ENCODE assay signal across 20 cellular contexts in genomic region chr11:70466154-70466553, GRCh38.
DNase-seq lines count a peak whose midpoint lies in the region; ATAC-seq and TF ChIP-seq lines count a peak whose summit lies in the region.
"Had no signal": no experiment of that assay in that cellular context is flagged by ENCODE, and none has a peak within 500 bp of the region (broad histone marks: within the 10 kb centered on the region; RNA-seq: fewer than 3 reads in every experiment).

No MANE protein-coding gene starts in this region.

- in situ Hi-C loops in mammary epithelial cell (cut with MboI; ENCODE audit: low sequenced_read_pairs in 2 of 2) = loop anchor here in 1 of 2 donors (10.0 kb wide), 1 partner anchor 289 kb away; no protein-coding TSS in a partner anchor

- H3K9ac ChIP-seq in mammary epithelial cell (ENCODE audit: insufficient read depth, low read length) = no peak overlapping the region
- H3K9ac ChIP-seq in OCI-LY3 (ENCODE audit: low read length) = no peak overlapping the region
- H3K9ac ChIP-seq in endodermal cell (ENCODE audit: extremely low read depth, low read length, poor library complexity, severe bottlenecking) = no peak overlapping the region

- H3K4me3 ChIP-seq in mammary epithelial cell (replicated peaks in 1 of 3; ENCODE audit: insufficient read depth in 1 of 3, low read depth in 2 of 3, low read length in 3 of 3) (no peak overlapping the region), OCI-LY3 (ENCODE audit: low read length) (peak overlapping the region; percentile 16), endodermal cell (ENCODE audit: low read length) (no peak overlapping the region)
- H3K4me3 ChIP-seq: coronary artery, gastroesophageal sphincter had no signal

- no peak for TF ChIP-seq CTCF in MCF 10A (IDR thresholded peaks at IDR 0.05; ENCODE audit: unreplicated experiment)
- no peak for TF ChIP-seq CTCF in mammary epithelial cell (conservative IDR thresholded peaks at IDR 0.05 in 1 of 2, IDR thresholded peaks at IDR 0.05 in 1 of 2; ENCODE audit: extremely low read depth in 1 of 2, insufficient read depth in 1 of 2, low read depth in 1 of 2, low read length in 2 of 2)
- no peak for TF ChIP-seq CTCF in OCI-LY3 (IDR thresholded peaks at IDR 0.05; ENCODE audit: low read depth, low read length)
- TF ChIP-seq CTCF in endodermal cell (conservative IDR thresholded peaks at IDR 0.05) = no peak

- CTCF ChIA-PET in MCF 10A (lab: Yijun Ruan, JAX) = interaction anchor here (1.3 to 3.0 kb wide), 2 partner anchors 611 to 863 kb away, joined by 3 to 12 read pairs; no protein-coding TSS in a partner anchor
- CTCF ChIA-PET in mammary epithelial cell (lab: Charles Lee; ENCODE audit: low non-redundant PET) = no interaction called here

- dilution Hi-C loops in mammary epithelial cell (cut with HindIII; ENCODE audit: low sequenced_read_pairs) = no loop called here

- BruUV-seq in MCF 10A (replicated peaks; lab: Mats Ljungman, UMichigan) (no TSS peak), mammary epithelial cell (replicated peaks; lab: Mats Ljungman, UMichigan) (no TSS peak)

- WGBS in mammary epithelial cell (ENCODE audit: low coverage, missing lambda C conversion rate) = 68% methylated on average over 8 of the region's 10 CpGs
- 80 to 88% methylated on average over 10 of the region's 10 CpGs for WGBS in endodermal cell (ENCODE audit: insufficient coverage in 1 of 2, insufficient read length in 1 of 2), 2 experiments

- POLR2A ChIA-PET in MCF 10A (lab: Yijun Ruan, JAX) = no interaction called here

- H3K9me3 Mint-ChIP-seq in MCF 10A (ENCODE audit: unreplicated experiment) = no peaks in the 10 kb centered on the region
- H3K9me3 Mint-ChIP-seq in endodermal cell = peaks cover 4% of the 10 kb centered on the region
- H3K9me3 Mint-ChIP-seq: neural crest cell had no signal

- H3K27me3 Mint-ChIP-seq in MCF 10A (ENCODE audit: insufficient read depth, unreplicated experiment) (no peaks in the 10 kb centered on the region), endodermal cell (ENCODE audit: insufficient read depth) (peaks cover 6% of the 10 kb centered on the region)

- H2AFZ ChIP-seq in mammary epithelial cell (ENCODE audit: low read depth, low read length) (no peak overlapping the region), OCI-LY3 (ENCODE audit: low read depth, low read length) (no peak overlapping the region; the same call in 1 of the 2 replicates)

- ATAC-seq in HG02884 (IDR thresholded peaks at IDR 0.05; ENCODE audit: unreplicated experiment) = no peak
- no peak for ATAC-seq in HG02938 (IDR thresholded peaks at IDR 0.05; ENCODE audit: unreplicated experiment)
- ATAC-seq: activated CD8-positive, alpha-beta memory T cell treated with anti-CD3 and anti-CD28 coated beads, Interleukin-2, amount 10 ng/mL, durations not matched to agents 7 days and 5 days; gastroesophageal sphincter had no signal

- H4K20me1 ChIP-seq in mammary epithelial cell (ENCODE audit: insufficient read depth, low read length) (no peaks in the 10 kb centered on the region), OCI-LY3 (ENCODE audit: insufficient read depth, low read length) (no peaks in the 10 kb centered on the region)

- H3K4me1 ChIP-seq in mammary epithelial cell (ENCODE audit: insufficient read depth, low read length) (no peaks in the 10 kb centered on the region), OCI-LY3 (ENCODE audit: low read length) (peaks cover 72% of the 10 kb centered on the region), endodermal cell (ENCODE audit: control insufficient read depth, insufficient read depth, low read length) (no peaks in the 10 kb centered on the region)

- H3K36me3 ChIP-seq in mammary epithelial cell (ENCODE audit: insufficient read depth, low read length) (no peaks in the 10 kb centered on the region), OCI-LY3 (replicated peaks; ENCODE audit: low read depth, low read length) (no peaks in the 10 kb centered on the region), endodermal cell (ENCODE audit: control insufficient read depth, insufficient read depth, low read length) (no peaks in the 10 kb centered on the region)
- H3K36me3 ChIP-seq: gastroesophageal sphincter had no signal

- intact Hi-C loops in MCF 10A (cut with micrococcal nuclease) = loop anchor here (5.0 to 10.0 kb wide), 2 partner anchors 786 to 989 kb away; partner anchors contain the start of genes NADSYN1 and SHANK2
- intact Hi-C loops in mammary epithelial cell (cut with micrococcal nuclease) = loop anchor here (2.0 to 10.0 kb wide), 2 partner anchors 349 to 909 kb away; no protein-coding TSS in a partner anchor
- intact Hi-C loops in posterior vena cava (cut with DNase I) = loop anchor here in 1 of 2 donors (5.0 kb wide), 1 partner anchor 291 kb away; no protein-coding TSS in a partner anchor

- H3K4me2 ChIP-seq in mammary epithelial cell (ENCODE audit: insufficient read depth, low read depth, low read length) (no peak overlapping the region), OCI-LY3 (ENCODE audit: low read length) (peak overlapping the region; percentile 62)

- H3K36me3 Mint-ChIP-seq in MCF 10A (ENCODE audit: insufficient read depth, unreplicated experiment) (no peaks in the 10 kb centered on the region), endodermal cell (ENCODE audit: low read depth) (peaks cover 2% of the 10 kb centered on the region)
- H3K36me3 Mint-ChIP-seq: activated CD8-positive, alpha-beta memory T cell treated with anti-CD3 and anti-CD28 coated beads, Interleukin-2, amount 10 ng/mL, durations not matched to agents 7 days and 5 days had no signal

- H3K27ac Mint-ChIP-seq in MCF 10A (ENCODE audit: low read depth, unreplicated experiment) (no peak overlapping the region), endodermal cell (no peak overlapping the region)
- H3K27ac Mint-ChIP-seq: activated CD8-positive, alpha-beta memory T cell treated with anti-CD3 and anti-CD28 coated beads, Interleukin-2, amount 10 ng/mL, durations not matched to agents 7 days and 5 days had no signal

- H3K27ac ChIP-seq in mammary epithelial cell (ENCODE audit: insufficient read depth, low read depth, low read length) (no peak overlapping the region), OCI-LY3 (ENCODE audit: low read length) (peak overlapping the region; percentile 72), endodermal cell (ENCODE audit: low read depth, low read length) (no peak overlapping the region)
- H3K27ac ChIP-seq: coronary artery, gastroesophageal sphincter, VCaP had no signal

- no peaks in the 10 kb centered on the region for H3K27me3 ChIP-seq in mammary epithelial cell (ENCODE audit: insufficient read depth, low read length)
- peaks cover 3% of the 10 kb centered on the region; the same call in 1 of the 2 replicates for H3K27me3 ChIP-seq in OCI-LY3 (ENCODE audit: low read depth, low read length)
- no peaks in the 10 kb centered on the region for H3K27me3 ChIP-seq in endodermal cell (ENCODE audit: control insufficient read depth, insufficient read depth, low read length, poor library complexity, severe bottlenecking)

- peak; percentile 50 for DNase-seq in MCF 10A (ENCODE audit: unreplicated experiment)
- no peak for DNase-seq in mammary epithelial cell
- peak; percentile 43 for DNase-seq in endodermal cell
- peak; percentile 53 for DNase-seq in posterior vena cava (ENCODE audit: low spot score)
- no peak for DNase-seq in NCI-H146 (lab: John Stamatoyannopoulos, UW)
- DNase-seq: activated CD8-positive, alpha-beta memory T cell treated with anti-CD3 and anti-CD28 coated beads, Interleukin-2, amount 10 ng/mL, durations not matched to agents 7 days and 5 days; activated effector memory CD4-positive, alpha-beta T cell treated with Interleukin-2 at 50 U/mL for 16 hours; anterior cingulate cortex; COR-L47; GF-D8; NCI-H187; NCI-H510A; retina had no signal

- H3K4me1 Mint-ChIP-seq in MCF 10A (ENCODE audit: insufficient read depth, unreplicated experiment) (no peaks in the 10 kb centered on the region), endodermal cell (no peaks in the 10 kb centered on the region)
- H3K4me1 Mint-ChIP-seq: activated CD8-positive, alpha-beta memory T cell treated with anti-CD3 and anti-CD28 coated beads, Interleukin-2, amount 10 ng/mL, durations not matched to agents 7 days and 5 days had no signal

- H3K9me3 ChIP-seq in mammary epithelial cell (replicated peaks; ENCODE audit: insufficient read depth, low read length) (no peaks in the 10 kb centered on the region), OCI-LY3 (ENCODE audit: insufficient read depth, low read length) (no peaks in the 10 kb centered on the region), endodermal cell (ENCODE audit: control insufficient read depth, low read length) (no peaks in the 10 kb centered on the region)
- H3K9me3 ChIP-seq: gastroesophageal sphincter had no signal

- H3K79me2 ChIP-seq in mammary epithelial cell (ENCODE audit: insufficient read depth, low read length) (no peaks in the 10 kb centered on the region), OCI-LY3 (ENCODE audit: low read length) (no peaks in the 10 kb centered on the region)

- no peak overlapping the region for H3K4me3 Mint-ChIP-seq in MCF 10A (ENCODE audit: unreplicated experiment)
- H3K4me3 Mint-ChIP-seq in endodermal cell = no peak overlapping the region
- H3K4me3 Mint-ChIP-seq: activated CD8-positive, alpha-beta memory T cell treated with anti-CD3 and anti-CD28 coated beads, Interleukin-2, amount 10 ng/mL, durations not matched to agents 7 days and 5 days; neural crest cell had no signal

Comparison
In these comparisons a context has a peak if more than half of its experiments do, and no peak if none do; other contexts are left out.
1. DNase-seq: peak in MCF 10A (single experiment), endodermal cell (single experiment) and posterior vena cava (single experiment); none in mammary epithelial cell (single experiment) and NCI-H146 (single experiment).